1 cellular context compared by ENCODE assay signal in the genomic region with DNA sequence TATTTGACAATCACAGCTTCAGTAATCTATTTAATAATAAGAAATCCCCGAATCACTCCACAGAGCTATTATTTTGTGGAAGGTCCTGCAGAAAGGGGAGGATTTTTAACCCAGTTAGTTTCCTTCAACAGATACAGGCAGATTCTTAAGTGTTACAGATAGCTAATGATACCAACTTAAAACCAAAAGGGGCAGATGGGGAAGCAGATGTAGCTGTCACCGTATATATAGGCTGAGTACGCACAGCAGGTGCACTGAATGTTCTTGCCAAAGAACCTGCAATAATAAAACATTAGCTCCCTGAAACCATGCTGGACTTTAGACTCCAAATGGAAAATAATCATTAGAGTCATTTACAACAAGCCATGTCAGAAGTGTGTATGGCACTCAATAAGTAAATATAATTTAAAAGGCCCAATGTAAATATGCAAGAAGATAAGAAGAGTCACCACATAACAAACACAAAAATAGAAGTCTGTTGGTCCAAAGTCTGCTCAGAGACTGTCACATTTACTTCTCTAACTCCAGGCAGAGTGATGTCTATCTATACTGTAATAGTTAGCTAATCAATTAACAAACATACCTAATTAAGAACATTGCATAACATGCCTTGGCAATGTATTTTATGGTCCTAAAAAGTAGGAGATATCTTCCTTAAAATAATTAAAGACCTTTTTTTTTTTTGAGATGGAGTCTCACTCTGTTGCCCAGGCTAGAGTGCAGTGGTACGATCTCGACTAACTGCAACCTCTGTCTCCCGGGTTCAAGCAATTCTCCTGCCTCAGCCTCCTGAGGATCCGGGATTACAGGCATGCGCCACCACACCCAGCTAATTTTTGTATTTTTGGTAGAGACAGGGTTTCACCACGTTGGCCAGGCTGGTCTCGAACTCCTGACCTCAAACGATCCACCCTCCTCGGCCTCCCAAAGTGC.
TF ChIP-seq lines count a peak whose summit lies in the region.

No MANE protein-coding gene starts in this region.

TF ChIP-seq in HepG2, 621 proteins besides CTCF, POLR2A, EP300 and RAD21 (continued from another document and continues in another):
- TF ChIP-seq, protein P1, sequence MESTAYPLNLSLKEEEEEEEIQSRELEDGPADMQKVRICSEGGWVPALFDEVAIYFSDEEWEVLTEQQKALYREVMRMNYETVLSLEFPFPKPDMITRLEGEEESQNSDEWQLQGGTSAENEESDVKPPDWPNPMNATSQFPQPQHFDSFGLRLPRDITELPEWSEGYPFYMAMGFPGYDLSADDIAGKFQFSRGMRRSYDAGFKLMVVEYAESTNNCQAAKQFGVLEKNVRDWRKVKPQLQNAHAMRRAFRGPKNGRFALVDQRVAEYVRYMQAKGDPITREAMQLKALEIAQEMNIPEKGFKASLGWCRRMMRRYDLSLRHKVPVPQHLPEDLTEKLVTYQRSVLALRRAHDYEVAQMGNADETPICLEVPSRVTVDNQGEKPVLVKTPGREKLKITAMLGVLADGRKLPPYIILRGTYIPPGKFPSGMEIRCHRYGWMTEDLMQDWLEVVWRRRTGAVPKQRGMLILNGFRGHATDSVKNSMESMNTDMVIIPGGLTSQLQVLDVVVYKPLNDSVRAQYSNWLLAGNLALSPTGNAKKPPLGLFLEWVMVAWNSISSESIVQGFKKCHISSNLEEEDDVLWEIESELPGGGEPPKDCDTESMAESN (CRISPR knock-in tag; conservative IDR thresholded peaks at IDR 0.05) = peak; percentile 82
- peak; percentile 28; the same call in 1 of the 2 replicates for TF ChIP-seq NFE2L2 (IDR thresholded peaks at IDR 0.05; ENCODE audit: low read length)
- TF ChIP-seq ZNF160 (CRISPR knock-in tag; IDR thresholded peaks at IDR 0.05) = no peak
- TF ChIP-seq FOXA1 (IDR thresholded peaks at IDR 0.05) = peak; percentile 100
- peak; percentile 99 for TF ChIP-seq FOXA1 (CRISPR knock-in tag; IDR thresholded peaks at IDR 0.05)
- TF ChIP-seq FOXK1 (CRISPR knock-in tag; IDR thresholded peaks at IDR 0.05; ENCODE audit: borderline replicate concordance, low read depth) = peak; percentile 98
- peak in 1 of 2 experiments; percentile 99; a peak in 2 of 4 replicates for TF ChIP-seq KLF16 (CRISPR knock-in tag; IDR thresholded peaks at IDR 0.05)
- TF ChIP-seq SMAD3 (CRISPR knock-in tag; IDR thresholded peaks at IDR 0.05) = peak; percentile 100
- TF ChIP-seq ZNF7 (CRISPR knock-in tag; IDR thresholded peaks at IDR 0.05) = no peak
- TF ChIP-seq, protein P2, sequence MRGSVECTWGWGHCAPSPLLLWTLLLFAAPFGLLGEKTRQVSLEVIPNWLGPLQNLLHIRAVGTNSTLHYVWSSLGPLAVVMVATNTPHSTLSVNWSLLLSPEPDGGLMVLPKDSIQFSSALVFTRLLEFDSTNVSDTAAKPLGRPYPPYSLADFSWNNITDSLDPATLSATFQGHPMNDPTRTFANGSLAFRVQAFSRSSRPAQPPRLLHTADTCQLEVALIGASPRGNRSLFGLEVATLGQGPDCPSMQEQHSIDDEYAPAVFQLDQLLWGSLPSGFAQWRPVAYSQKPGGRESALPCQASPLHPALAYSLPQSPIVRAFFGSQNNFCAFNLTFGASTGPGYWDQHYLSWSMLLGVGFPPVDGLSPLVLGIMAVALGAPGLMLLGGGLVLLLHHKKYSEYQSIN (CRISPR knock-in tag; IDR thresholded peaks at IDR 0.05; ENCODE audit: borderline replicate concordance) = no peak
- peak; percentile 95 for TF ChIP-seq ADNP (CRISPR knock-in tag; IDR thresholded peaks at IDR 0.05)
- TF ChIP-seq, protein P3, sequence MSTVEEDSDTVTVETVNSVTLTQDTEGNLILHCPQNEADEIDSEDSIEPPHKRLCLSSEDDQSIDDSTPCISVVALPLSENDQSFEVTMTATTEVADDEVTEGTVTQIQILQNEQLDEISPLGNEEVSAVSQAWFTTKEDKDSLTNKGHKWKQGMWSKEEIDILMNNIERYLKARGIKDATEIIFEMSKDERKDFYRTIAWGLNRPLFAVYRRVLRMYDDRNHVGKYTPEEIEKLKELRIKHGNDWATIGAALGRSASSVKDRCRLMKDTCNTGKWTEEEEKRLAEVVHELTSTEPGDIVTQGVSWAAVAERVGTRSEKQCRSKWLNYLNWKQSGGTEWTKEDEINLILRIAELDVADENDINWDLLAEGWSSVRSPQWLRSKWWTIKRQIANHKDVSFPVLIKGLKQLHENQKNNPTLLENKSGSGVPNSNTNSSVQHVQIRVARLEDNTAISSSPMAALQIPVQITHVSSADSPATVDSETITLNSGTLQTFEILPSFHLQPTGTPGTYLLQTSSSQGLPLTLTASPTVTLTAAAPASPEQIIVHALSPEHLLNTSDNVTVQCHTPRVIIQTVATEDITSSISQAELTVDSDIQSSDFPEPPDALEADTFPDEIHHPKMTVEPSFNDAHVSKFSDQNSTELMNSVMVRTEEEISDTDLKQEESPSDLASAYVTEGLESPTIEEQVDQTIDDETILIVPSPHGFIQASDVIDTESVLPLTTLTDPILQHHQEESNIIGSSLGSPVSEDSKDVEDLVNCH (CRISPR knock-in tag; IDR thresholded peaks at IDR 0.05) = 0 out of 2 replicates have a peak, but pooled peaks have one; percentile 62
- TF ChIP-seq ZNF546 (CRISPR knock-in tag; conservative IDR thresholded peaks at IDR 0.05) = no peak
- TF ChIP-seq, protein P4, sequence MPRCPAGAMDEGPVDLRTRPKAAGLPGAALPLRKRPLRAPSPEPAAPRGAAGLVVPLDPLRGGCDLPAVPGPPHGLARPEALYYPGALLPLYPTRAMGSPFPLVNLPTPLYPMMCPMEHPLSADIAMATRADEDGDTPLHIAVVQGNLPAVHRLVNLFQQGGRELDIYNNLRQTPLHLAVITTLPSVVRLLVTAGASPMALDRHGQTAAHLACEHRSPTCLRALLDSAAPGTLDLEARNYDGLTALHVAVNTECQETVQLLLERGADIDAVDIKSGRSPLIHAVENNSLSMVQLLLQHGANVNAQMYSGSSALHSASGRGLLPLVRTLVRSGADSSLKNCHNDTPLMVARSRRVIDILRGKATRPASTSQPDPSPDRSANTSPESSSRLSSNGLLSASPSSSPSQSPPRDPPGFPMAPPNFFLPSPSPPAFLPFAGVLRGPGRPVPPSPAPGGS (CRISPR knock-in tag; IDR thresholded peaks at IDR 0.05) = peak; percentile 61; the same call in 1 of the 2 replicates
- TF ChIP-seq PRPF4 (IDR thresholded peaks at IDR 0.05; ENCODE audit: low read depth, low read length, poor library complexity, severe bottlenecking) = no peak
- TF ChIP-seq, protein P5, sequence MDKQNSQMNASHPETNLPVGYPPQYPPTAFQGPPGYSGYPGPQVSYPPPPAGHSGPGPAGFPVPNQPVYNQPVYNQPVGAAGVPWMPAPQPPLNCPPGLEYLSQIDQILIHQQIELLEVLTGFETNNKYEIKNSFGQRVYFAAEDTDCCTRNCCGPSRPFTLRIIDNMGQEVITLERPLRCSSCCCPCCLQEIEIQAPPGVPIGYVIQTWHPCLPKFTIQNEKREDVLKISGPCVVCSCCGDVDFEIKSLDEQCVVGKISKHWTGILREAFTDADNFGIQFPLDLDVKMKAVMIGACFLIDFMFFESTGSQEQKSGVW (CRISPR knock-in tag; IDR thresholded peaks at IDR 0.05; ENCODE audit: borderline replicate concordance) = no peak
- TF ChIP-seq, protein P6, sequence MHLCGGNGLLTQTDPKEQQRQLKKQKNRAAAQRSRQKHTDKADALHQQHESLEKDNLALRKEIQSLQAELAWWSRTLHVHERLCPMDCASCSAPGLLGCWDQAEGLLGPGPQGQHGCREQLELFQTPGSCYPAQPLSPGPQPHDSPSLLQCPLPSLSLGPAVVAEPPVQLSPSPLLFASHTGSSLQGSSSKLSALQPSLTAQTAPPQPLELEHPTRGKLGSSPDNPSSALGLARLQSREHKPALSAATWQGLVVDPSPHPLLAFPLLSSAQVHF (CRISPR knock-in tag; IDR thresholded peaks at IDR 0.05) = no peak
- TF ChIP-seq, protein P7, sequence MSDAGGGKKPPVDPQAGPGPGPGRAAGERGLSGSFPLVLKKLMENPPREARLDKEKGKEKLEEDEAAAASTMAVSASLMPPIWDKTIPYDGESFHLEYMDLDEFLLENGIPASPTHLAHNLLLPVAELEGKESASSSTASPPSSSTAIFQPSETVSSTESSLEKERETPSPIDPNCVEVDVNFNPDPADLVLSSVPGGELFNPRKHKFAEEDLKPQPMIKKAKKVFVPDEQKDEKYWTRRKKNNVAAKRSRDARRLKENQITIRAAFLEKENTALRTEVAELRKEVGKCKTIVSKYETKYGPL (CRISPR knock-in tag; IDR thresholded peaks at IDR 0.05) = peak; percentile 91
- TF ChIP-seq ZNF883 (CRISPR knock-in tag; IDR thresholded peaks at IDR 0.05; ENCODE audit: not compliant biosample characterization) = peak; percentile 55
- TF ChIP-seq ZNF605 (CRISPR knock-in tag; IDR thresholded peaks at IDR 0.05) = no peak
- TF ChIP-seq XBP1 (CRISPR knock-in tag; IDR thresholded peaks at IDR 0.05) = no peak
- peak; percentile 98 for TF ChIP-seq REPIN1 (CRISPR knock-in tag; IDR thresholded peaks at IDR 0.05; ENCODE audit: borderline replicate concordance, low read depth)
- TF ChIP-seq ZNF333 (CRISPR knock-in tag; IDR thresholded peaks at IDR 0.05; ENCODE audit: borderline replicate concordance) = no peak
- no peak for TF ChIP-seq HNRNPL (IDR thresholded peaks at IDR 0.05; ENCODE audit: low read depth, low read length)
- TF ChIP-seq, protein P8, sequence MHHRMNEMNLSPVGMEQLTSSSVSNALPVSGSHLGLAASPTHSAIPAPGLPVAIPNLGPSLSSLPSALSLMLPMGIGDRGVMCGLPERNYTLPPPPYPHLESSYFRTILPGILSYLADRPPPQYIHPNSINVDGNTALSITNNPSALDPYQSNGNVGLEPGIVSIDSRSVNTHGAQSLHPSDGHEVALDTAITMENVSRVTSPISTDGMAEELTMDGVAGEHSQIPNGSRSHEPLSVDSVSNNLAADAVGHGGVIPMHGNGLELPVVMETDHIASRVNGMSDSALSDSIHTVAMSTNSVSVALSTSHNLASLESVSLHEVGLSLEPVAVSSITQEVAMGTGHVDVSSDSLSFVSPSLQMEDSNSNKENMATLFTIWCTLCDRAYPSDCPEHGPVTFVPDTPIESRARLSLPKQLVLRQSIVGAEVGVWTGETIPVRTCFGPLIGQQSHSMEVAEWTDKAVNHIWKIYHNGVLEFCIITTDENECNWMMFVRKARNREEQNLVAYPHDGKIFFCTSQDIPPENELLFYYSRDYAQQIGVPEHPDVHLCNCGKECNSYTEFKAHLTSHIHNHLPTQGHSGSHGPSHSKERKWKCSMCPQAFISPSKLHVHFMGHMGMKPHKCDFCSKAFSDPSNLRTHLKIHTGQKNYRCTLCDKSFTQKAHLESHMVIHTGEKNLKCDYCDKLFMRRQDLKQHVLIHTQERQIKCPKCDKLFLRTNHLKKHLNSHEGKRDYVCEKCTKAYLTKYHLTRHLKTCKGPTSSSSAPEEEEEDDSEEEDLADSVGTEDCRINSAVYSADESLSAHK (CRISPR knock-in tag; IDR thresholded peaks at IDR 0.05; ENCODE audit: borderline replicate concordance) = no peak
- no peak for TF ChIP-seq REXO4 (CRISPR knock-in tag; IDR thresholded peaks at IDR 0.05; ENCODE audit: borderline replicate concordance)
- TF ChIP-seq ZNF577 (CRISPR knock-in tag; IDR thresholded peaks at IDR 0.05; ENCODE audit: borderline replicate concordance, low read depth) = no peak
- no peak for TF ChIP-seq MTF2 (CRISPR knock-in tag; IDR thresholded peaks at IDR 0.05; ENCODE audit: borderline replicate concordance)
- TF ChIP-seq ZNF3 (CRISPR knock-in tag; IDR thresholded peaks at IDR 0.05) = peak; percentile 72
- TF ChIP-seq TOPORS (CRISPR knock-in tag; IDR thresholded peaks at IDR 0.05) = peak; percentile 46; the same call in 1 of the 2 replicates
- peak; percentile 73; the same call in 1 of the 2 replicates for TF ChIP-seq ZBTB21 (CRISPR knock-in tag; IDR thresholded peaks at IDR 0.05)
- peak; percentile 91 for TF ChIP-seq KLF12 (CRISPR knock-in tag; IDR thresholded peaks at IDR 0.05; ENCODE audit: borderline replicate concordance)
- TF ChIP-seq, protein P9, sequence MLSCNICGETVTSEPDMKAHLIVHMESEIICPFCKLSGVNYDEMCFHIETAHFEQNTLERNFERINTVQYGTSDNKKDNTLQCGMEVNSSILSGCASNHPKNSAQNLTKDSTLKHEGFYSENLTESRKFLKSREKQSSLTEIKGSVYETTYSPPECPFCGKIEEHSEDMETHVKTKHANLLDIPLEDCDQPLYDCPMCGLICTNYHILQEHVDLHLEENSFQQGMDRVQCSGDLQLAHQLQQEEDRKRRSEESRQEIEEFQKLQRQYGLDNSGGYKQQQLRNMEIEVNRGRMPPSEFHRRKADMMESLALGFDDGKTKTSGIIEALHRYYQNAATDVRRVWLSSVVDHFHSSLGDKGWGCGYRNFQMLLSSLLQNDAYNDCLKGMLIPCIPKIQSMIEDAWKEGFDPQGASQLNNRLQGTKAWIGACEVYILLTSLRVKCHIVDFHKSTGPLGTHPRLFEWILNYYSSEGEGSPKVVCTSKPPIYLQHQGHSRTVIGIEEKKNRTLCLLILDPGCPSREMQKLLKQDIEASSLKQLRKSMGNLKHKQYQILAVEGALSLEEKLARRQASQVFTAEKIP (CRISPR knock-in tag; IDR thresholded peaks at IDR 0.05; ENCODE audit: borderline replicate concordance) = no peak
- TF ChIP-seq ARID2 (CRISPR knock-in tag; IDR thresholded peaks at IDR 0.05; ENCODE audit: borderline replicate concordance) = peak; percentile 63; the same call in 1 of the 2 replicates
- TF ChIP-seq, protein P10, sequence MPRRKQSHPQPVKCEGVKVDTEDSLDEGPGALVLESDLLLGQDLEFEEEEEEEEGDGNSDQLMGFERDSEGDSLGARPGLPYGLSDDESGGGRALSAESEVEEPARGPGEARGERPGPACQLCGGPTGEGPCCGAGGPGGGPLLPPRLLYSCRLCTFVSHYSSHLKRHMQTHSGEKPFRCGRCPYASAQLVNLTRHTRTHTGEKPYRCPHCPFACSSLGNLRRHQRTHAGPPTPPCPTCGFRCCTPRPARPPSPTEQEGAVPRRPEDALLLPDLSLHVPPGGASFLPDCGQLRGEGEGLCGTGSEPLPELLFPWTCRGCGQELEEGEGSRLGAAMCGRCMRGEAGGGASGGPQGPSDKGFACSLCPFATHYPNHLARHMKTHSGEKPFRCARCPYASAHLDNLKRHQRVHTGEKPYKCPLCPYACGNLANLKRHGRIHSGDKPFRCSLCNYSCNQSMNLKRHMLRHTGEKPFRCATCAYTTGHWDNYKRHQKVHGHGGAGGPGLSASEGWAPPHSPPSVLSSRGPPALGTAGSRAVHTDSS (CRISPR knock-in tag; conservative IDR thresholded peaks at IDR 0.05) = no peak
- TF ChIP-seq ZNF543 (CRISPR knock-in tag; IDR thresholded peaks at IDR 0.05) = peak; percentile 88; the same call in 1 of the 2 replicates
- TF ChIP-seq, protein P11, sequence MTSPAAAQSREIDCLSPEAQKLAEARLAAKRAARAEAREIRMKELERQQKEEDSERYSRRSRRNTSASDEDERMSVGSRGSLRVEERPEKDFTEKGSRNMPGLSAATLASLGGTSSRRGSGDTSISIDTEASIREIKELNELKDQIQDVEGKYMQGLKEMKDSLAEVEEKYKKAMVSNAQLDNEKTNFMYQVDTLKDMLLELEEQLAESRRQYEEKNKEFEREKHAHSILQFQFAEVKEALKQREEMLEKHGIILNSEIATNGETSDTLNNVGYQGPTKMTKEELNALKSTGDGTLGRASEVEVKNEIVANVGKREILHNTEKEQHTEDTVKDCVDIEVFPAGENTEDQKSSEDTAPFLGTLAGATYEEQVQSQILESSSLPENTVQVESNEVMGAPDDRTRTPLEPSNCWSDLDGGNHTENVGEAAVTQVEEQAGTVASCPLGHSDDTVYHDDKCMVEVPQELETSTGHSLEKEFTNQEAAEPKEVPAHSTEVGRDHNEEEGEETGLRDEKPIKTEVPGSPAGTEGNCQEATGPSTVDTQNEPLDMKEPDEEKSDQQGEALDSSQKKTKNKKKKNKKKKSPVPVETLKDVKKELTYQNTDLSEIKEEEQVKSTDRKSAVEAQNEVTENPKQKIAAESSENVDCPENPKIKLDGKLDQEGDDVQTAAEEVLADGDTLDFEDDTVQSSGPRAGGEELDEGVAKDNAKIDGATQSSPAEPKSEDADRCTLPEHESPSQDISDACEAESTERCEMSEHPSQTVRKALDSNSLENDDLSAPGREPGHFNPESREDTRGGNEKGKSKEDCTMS (CRISPR knock-in tag; conservative IDR thresholded peaks at IDR 0.05) = no peak
